ENCODE assay signal across 8 cellular contexts in genomic region chr6:26020291-26020982, GRCh38. TPM values are rescaled to one million over a fixed set of nuclear protein-coding genes. Genes with fewer than 3 reads are reported as not detected.
DNase-seq lines count a peak whose midpoint lies in the region; ATAC-seq and TF ChIP-seq lines count a peak whose summit lies in the region.

No MANE protein-coding gene starts in this region.

- intact Hi-C loops in heart right ventricle (cut with DNase I), result loop anchor here in 5 of 10 donors (2.0 to 10.0 kb wide), 7 partner anchors 102 to 1814 kb away; partner anchors contain the start of gene ZNF184 (in 2 of the 5)
- intact Hi-C loops in posterior cingulate gyrus (cut with DNase I), result no loop called here

- H3K27me3 ChIP-seq in heart right ventricle, result no peaks in the 10 kb centered on the region

- ATAC-seq in heart right ventricle, result peak; percentile 70 to 85 (median 78)

- peaks cover 0 to 6% (median 0%) of the 10 kb centered on the region in 11 donors for H3K9me3 ChIP-seq in heart right ventricle

- H3K9me3 Mint-ChIP-seq in HFFc6, result no peaks in the 10 kb centered on the region; the same call in 1 of the 2 replicates

- WGBS in heart right ventricle, 2 donors, result 0% methylated on average over 46 of the region's 46 CpGs

- H3K36me3 ChIP-seq in heart right ventricle, result no peaks in the 10 kb centered on the region

- peaks cover 10% of the 10 kb centered on the region for H3K27me3 Mint-ChIP-seq in HFFc6 (ENCODE audit: insufficient read depth)

- H3K36me3 Mint-ChIP-seq in HFFc6 (ENCODE audit: low read depth), result 0 out of 2 replicates have a peak, but pooled peaks cover 4% of the 10 kb centered on the region

- peak overlapping the region; percentile 92 to 99 (median 97) for H3K27ac ChIP-seq in heart right ventricle

- peak overlapping the region; percentile 41 to 75 (median 66) for H3K4me3 ChIP-seq in heart right ventricle

- H3K4me3 Mint-ChIP-seq in HFFc6, result peak overlapping the region; percentile 92

- H3K4me1 Mint-ChIP-seq in HFFc6 (ENCODE audit: low read depth), result peaks cover 71% of the 10 kb centered on the region

- DNase-seq in GM10266 (ENCODE audit: extremely low spot score), result peak; percentile 87
- peak; percentile 96 for DNase-seq in HFFc6
- peak; percentile 89 for DNase-seq in NAMALWA (ENCODE audit: low spot score)
- peak; percentile 69 for DNase-seq in T follicular helper cell (ENCODE audit: low read depth)
- DNase-seq in amniotic stem cell (lab: John Stamatoyannopoulos, UW), result peak; percentile 77
- peak; percentile 71 to 87 for DNase-seq in heart right ventricle
- DNase-seq in posterior cingulate gyrus, result peak; percentile 43 to 94 (median 66)
- DNase-seq in GDM1 (lab: John Stamatoyannopoulos, UW), result no peak

- H3K4me1 ChIP-seq in heart right ventricle, result peaks cover 0 to 47% (median 16%) of the 10 kb centered on the region in 9 donors

- TF ChIP-seq CTCF in GM10266 (IDR thresholded peaks at IDR 0.05; ENCODE audit: control insufficient read depth, insufficient read depth, low read depth, missing control alignments) (no peak), HFFc6 (IDR thresholded peaks at IDR 0.05) (peak; percentile 26), heart right ventricle (IDR thresholded peaks at IDR 0.05) (peak in 1 of 9 donors; percentile 7)

- peak overlapping the region; percentile 100 for H3K27ac Mint-ChIP-seq in HFFc6

RNA-seq across cellular contexts. Expression of gene TRIM38, which starts 57.8 kb away (rescaled TPM):
- total RNA-seq in HFFc6 (2021; fragmentation: NEBNext Ultra II Directional; extraction: Animal tissue kit (Norgen Biotek cat#: 25700)), result 1 to 10 TPM; 5.4 to 7.5 (median 6.8) TPM
- total RNA-seq in heart right ventricle, result 1 to 10 TPM; 1.3 to 5.4 (median 2.7) TPM
- 1 to 10 TPM; 1.3 to 3.7 TPM for polyA plus RNA-seq in heart right ventricle
